Comparison of ENCODE assay signal across 9 cellular contexts in genomic region chr10:29946953-29947700, GRCh38.
DNase-seq lines count a peak whose midpoint lies in the region; ATAC-seq and TF ChIP-seq lines count a peak whose summit lies in the region.
"Had no signal": no experiment of that assay in that cellular context is flagged by ENCODE, and none has a peak within 500 bp of the region (broad histone marks: within the 10 kb centered on the region; RNA-seq: fewer than 3 reads in every experiment).

No MANE protein-coding gene starts in this region.

- H3K9me3 ChIP-seq in HUES64 (ENCODE audit: insufficient read depth, low read depth, low read length) = no peaks in the 10 kb centered on the region
- H3K9me3 ChIP-seq in right lobe of liver = no peaks in the 10 kb centered on the region
- no peaks in the 10 kb centered on the region for H3K9me3 ChIP-seq in thyroid gland
- no peaks in the 10 kb centered on the region for H3K9me3 ChIP-seq in T-helper 17 cell (ENCODE audit: control insufficient read depth, low read length, poor library complexity, severe bottlenecking)

- peaks cover under 1% of the 10 kb centered on the region for H3K4me1 Mint-ChIP-seq in T-helper 17 cell

- peak overlapping the region; percentile 47; the same call in 1 of the 2 replicates for H3K27ac ChIP-seq in HUES64 (ENCODE audit: low read depth, low read length)
- H3K27ac ChIP-seq in right lobe of liver = peak overlapping the region; percentile 81 to 95 (median 94)
- H3K27ac ChIP-seq in thyroid gland = peak overlapping the region; percentile 37 to 85 (median 83)

- H3K27me3 ChIP-seq in HUES64 (ENCODE audit: insufficient read depth, low read length) (no peaks in the 10 kb centered on the region), right lobe of liver (no peaks in the 10 kb centered on the region), thyroid gland (no peaks in the 10 kb centered on the region)

- 51% methylated on average over 9 of the region's 9 CpGs for WGBS in HUES64
- WGBS in right lobe of liver (ENCODE audit: insufficient coverage, low coverage, low lambda C conversion rate, missing lambda C conversion rate) = 3% methylated on average over 5 of the region's 9 CpGs
- 83 to 84% methylated on average over 8 to 9 of the region's 9 CpGs for WGBS in thyroid gland, 2 donors

- intact Hi-C loops in right lobe of liver (cut with DNase I) = no loop called here
- intact Hi-C loops in thyroid gland (cut with DNase I) = no loop called here

- H3K27ac Mint-ChIP-seq in T-helper 17 cell = no peak overlapping the region

- DNase-seq in dermis blood vessel endothelial cell (peak; percentile 65), right lobe of liver (peak in 2 of 3 donors; percentile 34 to 72), thyroid gland (peak; percentile 58 to 66), GM19240 (ENCODE audit: insufficient read length, low spot score) (no peak), T-helper 17 cell (no peak)
- DNase-seq in activated T-cell treated with anti-CD3 and anti-CD28 coated beads, Interleukin-2, amount 50 U/mL, for 1 hour = no peak
- DNase-seq: activated T-cell treated with anti-CD3 and anti-CD28 coated beads, Interleukin-2, amount 50 U/mL, for 4 hours had no signal

- peaks cover 2% of the 10 kb centered on the region for H3K36me3 Mint-ChIP-seq in T-helper 17 cell (ENCODE audit: low read depth)

- H3K9ac ChIP-seq in HUES64 (ENCODE audit: low read depth, low read length) = no peak overlapping the region

- H3K4me3 ChIP-seq in HUES64 (ENCODE audit: low read length) (no peak overlapping the region), right lobe of liver (peak overlapping the region in 1 of 3 donors; percentile 2), thyroid gland (replicated peaks in 1 of 3) (no peak overlapping the region)

- TF ChIP-seq POLR2A in right lobe of liver (IDR thresholded peaks at IDR 0.05) = peak; percentile 34
- peak in 1 of 2 donors; percentile 50 for TF ChIP-seq POLR2A in thyroid gland (IDR thresholded peaks at IDR 0.05)

- TF ChIP-seq CTCF in right lobe of liver (IDR thresholded peaks at IDR 0.05) = no peak
- no peak for TF ChIP-seq CTCF in thyroid gland (IDR thresholded peaks at IDR 0.05)

- no peaks in the 10 kb centered on the region for H3K36me3 ChIP-seq in HUES64 (ENCODE audit: insufficient read depth, low read length)
- H3K36me3 ChIP-seq in right lobe of liver = no peaks in the 10 kb centered on the region
- no peaks in the 10 kb centered on the region for H3K36me3 ChIP-seq in thyroid gland

- H3K27me3 Mint-ChIP-seq in T-helper 17 cell = peaks cover 11% of the 10 kb centered on the region

- no peak overlapping the region for H3K4me3 Mint-ChIP-seq in T-helper 17 cell
- H3K4me3 Mint-ChIP-seq: activated T-cell treated with anti-CD3 and anti-CD28 coated beads, Interleukin-2, amount 50 U/mL, for 4 hours had no signal

- H3K4me1 ChIP-seq in HUES64 (ENCODE audit: insufficient read depth, low read length) = peaks cover 8% of the 10 kb centered on the region
- H3K4me1 ChIP-seq in right lobe of liver = peaks cover 0 to 37% (median 22%) of the 10 kb centered on the region in 4 donors
- peaks cover 35 to 43% of the 10 kb centered on the region in 2 donors for H3K4me1 ChIP-seq in thyroid gland

- ATAC-seq in right lobe of liver (peak; percentile 77 to 87 (median 82)), GM18858 (IDR thresholded peaks at IDR 0.05; ENCODE audit: unreplicated experiment) (no peak), T-helper 17 cell (no peak)
- ATAC-seq: activated T-cell treated with anti-CD3 and anti-CD28 coated beads, Interleukin-2, amount 50 U/mL, for 4 hours had no signal

Comparison
In these comparisons a context has a peak if more than half of its experiments do, and no peak if none do; other contexts are left out.
1. DNase-seq: peak in dermis blood vessel endothelial cell (single experiment), right lobe of liver (2 of 3) and thyroid gland (2 of 2); none in GM19240 (single experiment), activated T-cell treated with anti-CD3 and anti-CD28 coated beads, Interleukin-2, amount 50 U/mL, for 1 hour (single experiment) and T-helper 17 cell (0 of 3).
2. ATAC-seq: peak in right lobe of liver (4 of 4); none in GM18858 (single experiment) and T-helper 17 cell (single experiment).
3. Peak in every context shown above with its lines, with median percentiles within 50 percentile points of each other: H3K27ac ChIP-seq.